16 cellular contexts compared by ENCODE assay signal in genomic region chr2:36420569-36421164, GRCh38.
DNase-seq lines count a peak whose midpoint lies in the region; ATAC-seq and TF ChIP-seq lines count a peak whose summit lies in the region.
"Had no signal": no experiment of that assay in that cellular context is flagged by ENCODE, and none has a peak within 500 bp of the region (broad histone marks: within the 10 kb centered on the region; RNA-seq: fewer than 3 reads in every experiment).

No MANE protein-coding gene starts in this region.

- peaks cover 26% of the 10 kb centered on the region for H3K4me1 Mint-ChIP-seq in endodermal cell

- H4K20me1 ChIP-seq in SK-N-SH (ENCODE audit: insufficient read depth), result peaks cover 91% of the 10 kb centered on the region

- peak overlapping the region; percentile 5 for H3K27ac Mint-ChIP-seq in endodermal cell

- H3K9me2 ChIP-seq in SK-N-SH, result no peaks in the 10 kb centered on the region

- H3K36me3 Mint-ChIP-seq in endodermal cell (ENCODE audit: low read depth), result no peaks in the 10 kb centered on the region

- no peak for TF ChIP-seq RAD21 in SK-N-SH (IDR thresholded peaks at IDR 0.05; ENCODE audit: low read length)

- DNase-seq in SK-N-SH (no peak), Panc1 (ENCODE audit: low read depth, low spot score) (no peak), endodermal cell (no peak), gastrocnemius medialis (no peak), A172 (ENCODE audit: low spot score) (no peak), DMS79 treated with DMSO at 0.1 percent for 48 hours (lab: John Stamatoyannopoulos, UW) (no peak)
- DNase-seq: 8988T, COR-L47, DMS79, GOT3, NCI-H146, NCI-H2107, NCI-H345 had no signal

- no peak for TF ChIP-seq EP300 in SK-N-SH (IDR thresholded peaks at IDR 0.05; ENCODE audit: borderline replicate concordance in 1 of 2, low read depth in 1 of 2, low read length in 1 of 2)

- H3K4me2 ChIP-seq in SK-N-SH, result peak overlapping the region; percentile 3; the same call in 1 of the 2 replicates

- no peaks in the 10 kb centered on the region for H3K27me3 Mint-ChIP-seq in endodermal cell (ENCODE audit: insufficient read depth)

- no peak; the same call in 2 of the 3 replicates for ATAC-seq in SK-N-SH treated with all-trans-retinoic acid at 6 μM for 48 hours
- peak; percentile 19; the same call in 1 of the 2 replicates for ATAC-seq in Panc1
- peak in 1 of 2 donors; percentile 58 for ATAC-seq in gastrocnemius medialis
- no peak for ATAC-seq in HG03095 (IDR thresholded peaks at IDR 0.05; ENCODE audit: unreplicated experiment)

- POLR2A ChIA-PET in SK-N-SH (lab: Yijun Ruan, JAX) (no interaction called here), Panc1 (lab: Charles Lee) (no interaction called here)

- no peak overlapping the region for H3K4me3 Mint-ChIP-seq in endodermal cell

- H3K9ac ChIP-seq in SK-N-SH (no peak overlapping the region), endodermal cell (ENCODE audit: extremely low read depth, low read length, poor library complexity, severe bottlenecking) (no peak overlapping the region)

- peak overlapping the region in 1 of 2 experiments; percentile 35; a peak in 1 of 4 replicates for H3K27ac ChIP-seq in SK-N-SH (ENCODE audit: low read depth in 2 of 2, low read length in 1 of 2)
- peak overlapping the region; percentile 75 for H3K27ac ChIP-seq in Panc1 (ENCODE audit: low read length)
- no peak overlapping the region for H3K27ac ChIP-seq in endodermal cell (ENCODE audit: low read depth, low read length)
- H3K27ac ChIP-seq in gastrocnemius medialis, result peak overlapping the region; percentile 11 to 50 (median 26)
- H3K27ac ChIP-seq: C4-2B had no signal

- H3K4me1 ChIP-seq in SK-N-SH (ENCODE audit: control insufficient read depth in 1 of 2, insufficient read depth in 2 of 2, low read depth in 1 of 2, low read length in 1 of 2) (peaks cover 5 to 46% of the 10 kb centered on the region in 2 experiments), Panc1 (ENCODE audit: control insufficient read depth, insufficient read depth, low read length) (peaks cover 78% of the 10 kb centered on the region), endodermal cell (ENCODE audit: control insufficient read depth, insufficient read depth, low read length) (peaks cover 8% of the 10 kb centered on the region), gastrocnemius medialis (peaks cover 65 to 77% of the 10 kb centered on the region in 2 donors)

- CTCF ChIA-PET in SK-N-SH (lab: Yijun Ruan, JAX) (interaction anchor here (0.7 kb wide), 1 partner anchor 12 kb away, joined by 3 read pairs; no protein-coding TSS in a partner anchor), Panc1 (lab: Charles Lee) (no interaction called here)

- H3K4me3 ChIP-seq in SK-N-SH (ENCODE audit: low read depth in 2 of 2, low read length in 1 of 2) (no peak overlapping the region), Panc1 (ENCODE audit: low read depth in 2 of 2, low read length in 2 of 2) (no peak overlapping the region), endodermal cell (ENCODE audit: low read length) (no peak overlapping the region), gastrocnemius medialis (no peak overlapping the region)

- H3K36me3 ChIP-seq in SK-N-SH (replicated peaks in 1 of 2; ENCODE audit: control insufficient read depth in 1 of 2, insufficient read depth in 2 of 2, low read length in 1 of 2) (peaks cover 3 to 45% of the 10 kb centered on the region in 2 experiments), Panc1 (ENCODE audit: control insufficient read depth, insufficient read depth, low read length) (peaks cover 13% of the 10 kb centered on the region), endodermal cell (ENCODE audit: control insufficient read depth, insufficient read depth, low read length) (peaks cover 4% of the 10 kb centered on the region), gastrocnemius medialis (no peaks in the 10 kb centered on the region)

- intact Hi-C loops in Panc1 (cut with micrococcal nuclease; ENCODE audit: unreplicated experiment) (no loop called here), gastrocnemius medialis (cut with DNase I; ENCODE audit: low total_unique reads) (no loop called here)

- H3K9me3 Mint-ChIP-seq in endodermal cell, result no peaks in the 10 kb centered on the region

- TF ChIP-seq POLR2A in gastrocnemius medialis (IDR thresholded peaks at IDR 0.05), result no peak

- peaks cover 52% of the 10 kb centered on the region for H3F3A ChIP-seq in SK-N-SH (replicated peaks; ENCODE audit: insufficient read depth)

- TF ChIP-seq CTCF in SK-N-SH (IDR thresholded peaks at IDR 0.05), result no peak
- no peak for TF ChIP-seq CTCF in Panc1 (IDR thresholded peaks at IDR 0.05)
- TF ChIP-seq CTCF in endodermal cell (conservative IDR thresholded peaks at IDR 0.05), result no peak
- no peak for TF ChIP-seq CTCF in gastrocnemius medialis (IDR thresholded peaks at IDR 0.05 in 4 of 5, conservative IDR thresholded peaks at IDR 0.05 in 1 of 5)

- 70% methylated on average over 6 of the region's 6 CpGs for WGBS in SK-N-SH (ENCODE audit: low lambda C conversion rate)
- WGBS in endodermal cell (ENCODE audit: insufficient coverage in 1 of 2, insufficient read length in 1 of 2), 2 experiments, result 89 to 93% methylated on average over 1 to 6 of the region's 6 CpGs

- BruUV-seq in Panc1 (replicated peaks; lab: Mats Ljungman, UMichigan), result no TSS peak

- in situ Hi-C loops in Panc1 (cut with HindIII; ENCODE audit: low pct_unique_long_range_greater_than_20kb, low sequenced_read_pairs), result no loop called here
- in situ Hi-C loops in gastrocnemius medialis (cut with MboI; ENCODE audit: low sequenced_read_pairs in 4 of 4), result no loop called here

- H3K79me2 ChIP-seq in SK-N-SH (ENCODE audit: insufficient read depth), result peaks cover 100% of the 10 kb centered on the region

- no peaks in the 10 kb centered on the region for H3K9me3 ChIP-seq in SK-N-SH
- no peaks in the 10 kb centered on the region for H3K9me3 ChIP-seq in Panc1 (ENCODE audit: control insufficient read depth, insufficient read depth, low read depth, low read length)
- H3K9me3 ChIP-seq in endodermal cell (ENCODE audit: control insufficient read depth, low read length), result no peaks in the 10 kb centered on the region
- no peaks in the 10 kb centered on the region for H3K9me3 ChIP-seq in gastrocnemius medialis

- no peaks in the 10 kb centered on the region for H3K27me3 ChIP-seq in SK-N-SH (ENCODE audit: insufficient read depth)
- H3K27me3 ChIP-seq in Panc1 (ENCODE audit: control insufficient read depth, insufficient read depth, low read length), result no peaks in the 10 kb centered on the region
- no peaks in the 10 kb centered on the region for H3K27me3 ChIP-seq in endodermal cell (ENCODE audit: control insufficient read depth, insufficient read depth, low read length, poor library complexity, severe bottlenecking)
- H3K27me3 ChIP-seq in gastrocnemius medialis, result no peaks in the 10 kb centered on the region

- H2AFZ ChIP-seq in SK-N-SH (ENCODE audit: low read depth), result no peak overlapping the region

TF ChIP-seq in SK-N-SH, 30 proteins besides CTCF, POLR2A, EP300 and RAD21:
- TF ChIP-seq GATA2 (CRISPR knock-in tag; IDR thresholded peaks at IDR 0.05) (no peak), IRF3 (IDR thresholded peaks at IDR 0.05; ENCODE audit: low read depth, low read length) (no peak), RXRA (IDR thresholded peaks at IDR 0.05; ENCODE audit: borderline replicate concordance, low read depth) (no peak), USF1 (IDR thresholded peaks at IDR 0.05; ENCODE audit: borderline replicate concordance, low read depth) (no peak), FOSL2 (IDR thresholded peaks at IDR 0.05; ENCODE audit: borderline replicate concordance, low read depth) (no peak)

TF ChIP-seq in SK-N-SH treated with all-trans-retinoic acid at 6 μM for 48 hours, 23 proteins besides CTCF, POLR2A, EP300 and RAD21:
- TF ChIP-seq CSDC2 (CRISPR knock-in tag; IDR thresholded peaks at IDR 0.05) (no peak), BACH2 (CRISPR knock-in tag; IDR thresholded peaks at IDR 0.05; ENCODE audit: borderline replicate concordance) (no peak), PPARA (CRISPR knock-in tag; IDR thresholded peaks at IDR 0.05; ENCODE audit: borderline replicate concordance) (no peak), ZNF565 (CRISPR knock-in tag; conservative IDR thresholded peaks at IDR 0.05; ENCODE audit: low read depth) (no peak), ZNF8 (CRISPR knock-in tag; IDR thresholded peaks at IDR 0.05) (no peak), GLIS3 (CRISPR knock-in tag; IDR thresholded peaks at IDR 0.05) (no peak), RARB (CRISPR knock-in tag; IDR thresholded peaks at IDR 0.05) (no peak), TOX (CRISPR knock-in tag; IDR thresholded peaks at IDR 0.05; ENCODE audit: borderline replicate concordance) (no peak), SNAI2 (CRISPR knock-in tag; IDR thresholded peaks at IDR 0.05) (no peak), ZFP30 (CRISPR knock-in tag; IDR thresholded peaks at IDR 0.05) (no peak), ISL1 (CRISPR knock-in tag; IDR thresholded peaks at IDR 0.05) (no peak), ARNTL (CRISPR knock-in tag; IDR thresholded peaks at IDR 0.05; ENCODE audit: borderline replicate concordance, low read depth) (no peak), CREB5 (CRISPR knock-in tag; IDR thresholded peaks at IDR 0.05; ENCODE audit: low read depth) (no peak), ZFP3 (CRISPR knock-in tag; IDR thresholded peaks at IDR 0.05) (no peak)
TF ChIP-seq in SK-N-SH treated with all-trans-retinoic acid at 6 μM for 48 hours: peak in this region for 0.
